ENCODE assay signal across 8 cellular contexts in genomic region chr7:43584733-43585132, GRCh38. TPM values are rescaled to one million over a fixed set of nuclear protein-coding genes. Genes with fewer than 3 reads are reported as not detected.
DNase-seq lines count a peak whose midpoint lies in the region; TF ChIP-seq lines count a peak whose summit lies in the region.
"Not testable (repeated sequence)": the region's sequence is repeated elsewhere in the genome, so short reads cannot be mapped to it uniquely, and the experiment has no call there.

No MANE protein-coding gene starts in this region.

- peak overlapping the region; percentile 96 for H3K27ac Mint-ChIP-seq in activated naive CD8-positive, alpha-beta T cell treated with anti-CD3 and anti-CD28 coated beads for 36 hours
- H3K27ac Mint-ChIP-seq in immature natural killer cell: peak overlapping the region; percentile 94 to 98 (median 97)
- not testable (repeated sequence) for H3K27ac Mint-ChIP-seq in neural crest cell (ENCODE audit: unreplicated experiment)

- H3K4me1 Mint-ChIP-seq in activated naive CD8-positive, alpha-beta T cell treated with anti-CD3 and anti-CD28 coated beads for 36 hours: peaks cover 42% of the 10 kb centered on the region
- H3K4me1 Mint-ChIP-seq in immature natural killer cell (peaks cover 52 to 57% of the 10 kb centered on the region in 2 donors), neural crest cell (peaks cover 21% of the 10 kb centered on the region)

- H3K9ac ChIP-seq in BLaER1 (peak overlapping the region; percentile 90; the same call in 1 of the 2 replicates), SU-DHL-6 (ENCODE audit: low read length) (peak overlapping the region; percentile 94), subcutaneous abdominal adipose tissue (ENCODE audit: low read length in 5 of 5) (peak overlapping the region in 4 of 5 donors; percentile 22 to 94 (median 90))
- H3K9ac ChIP-seq in endocrine pancreas (ENCODE audit: control insufficient read depth, insufficient read depth, low read length): not testable (repeated sequence)

- not testable (repeated sequence) for H3K36me3 ChIP-seq in BLaER1; endocrine pancreas (ENCODE audit: control insufficient read depth, insufficient read depth, low read length); subcutaneous abdominal adipose tissue (ENCODE audit: control insufficient read depth in 5 of 5, insufficient read depth in 5 of 5, low read length in 5 of 5)
- H3K36me3 ChIP-seq in SU-DHL-6 (ENCODE audit: low read length): peaks cover 23% of the 10 kb centered on the region

- not testable (repeated sequence) for H3K27ac ChIP-seq in BLaER1
- H3K27ac ChIP-seq in SU-DHL-6 (ENCODE audit: low read depth, low read length) (peak overlapping the region; percentile 92), subcutaneous abdominal adipose tissue (ENCODE audit: low read depth, low read length) (peak overlapping the region; percentile 91)

- not testable (repeated sequence) for H3K27me3 Mint-ChIP-seq in activated naive CD8-positive, alpha-beta T cell treated with anti-CD3 and anti-CD28 coated beads for 36 hours
- peaks cover 17 to 34% (median 24%) of the 10 kb centered on the region in 3 donors for H3K27me3 Mint-ChIP-seq in immature natural killer cell (ENCODE audit: low read depth in 3 of 3)
- H3K27me3 Mint-ChIP-seq in neural crest cell (ENCODE audit: low read depth): peaks cover 26% of the 10 kb centered on the region

- peak overlapping the region; percentile 92 for H3K4me3 Mint-ChIP-seq in activated naive CD8-positive, alpha-beta T cell treated with anti-CD3 and anti-CD28 coated beads for 36 hours
- peak overlapping the region; percentile 91 to 98 (median 96) for H3K4me3 Mint-ChIP-seq in immature natural killer cell
- H3K4me3 Mint-ChIP-seq in neural crest cell: peak overlapping the region; percentile 97

- H3K27me3 ChIP-seq in BLaER1; SU-DHL-6 (ENCODE audit: low read length); endocrine pancreas (ENCODE audit: control insufficient read depth, insufficient read depth, low read length); subcutaneous abdominal adipose tissue (ENCODE audit: control insufficient read depth in 5 of 5, insufficient read depth in 4 of 5, low read length in 5 of 5): not testable (repeated sequence)

- not testable (repeated sequence) for H3K9me3 ChIP-seq in BLaER1; SU-DHL-6 (ENCODE audit: insufficient read depth, low read length); endocrine pancreas (ENCODE audit: control insufficient read depth, low read length); subcutaneous abdominal adipose tissue (ENCODE audit: control insufficient read depth in 5 of 5, low read length in 5 of 5)

- not testable (repeated sequence) for TF ChIP-seq CTCF in HFF-Myc (IDR thresholded peaks at IDR 0.05; ENCODE audit: low read depth, low read length, missing control alignments); SU-DHL-6 (IDR thresholded peaks at IDR 0.05; ENCODE audit: insufficient read depth, low read length, poor library complexity, severe bottlenecking); neural crest cell (conservative IDR thresholded peaks at IDR 0.05)

- peaks cover 68% of the 10 kb centered on the region for H3K79me2 ChIP-seq in SU-DHL-6 (ENCODE audit: insufficient read depth, low read length)

- peaks cover 60% of the 10 kb centered on the region for H4K20me1 ChIP-seq in BLaER1
- H4K20me1 ChIP-seq in SU-DHL-6 (ENCODE audit: low read depth, low read length): peaks cover 35% of the 10 kb centered on the region

- H3K9me2 ChIP-seq in SU-DHL-6 (replicated peaks; ENCODE audit: insufficient read depth, low read length): not testable (repeated sequence)

- not testable (repeated sequence) for H2AFZ ChIP-seq in SU-DHL-6 (ENCODE audit: low read depth, low read length, severe bottlenecking)

- H3K4me1 ChIP-seq in BLaER1: peaks cover 14% of the 10 kb centered on the region
- not testable (repeated sequence) for H3K4me1 ChIP-seq in endocrine pancreas (ENCODE audit: control insufficient read depth, insufficient read depth, low read length)
- peaks cover 0 to 27% (median 24%) of the 10 kb centered on the region in 5 donors for H3K4me1 ChIP-seq in subcutaneous abdominal adipose tissue (ENCODE audit: control insufficient read depth in 5 of 5, insufficient read depth in 5 of 5, low read length in 5 of 5)

- H3F3A ChIP-seq in SU-DHL-6 (ENCODE audit: insufficient read depth): peaks cover 45% of the 10 kb centered on the region

- H3K4me3 ChIP-seq in BLaER1 (peak overlapping the region; percentile 95), HFF-Myc (replicated peaks; ENCODE audit: low read depth, low read length) (peak overlapping the region; percentile 85), SU-DHL-6 (ENCODE audit: insufficient read depth, low read length, poor library complexity, severe bottlenecking) (peak overlapping the region; percentile 71), endocrine pancreas (ENCODE audit: control insufficient read depth, insufficient read depth, low read length) (peak overlapping the region; percentile 89), subcutaneous abdominal adipose tissue (ENCODE audit: low read depth in 1 of 5, low read length in 5 of 5) (peak overlapping the region; percentile 83 to 97 (median 93))

- H3K9me3 Mint-ChIP-seq in activated naive CD8-positive, alpha-beta T cell treated with anti-CD3 and anti-CD28 coated beads for 36 hours; immature natural killer cell; neural crest cell: not testable (repeated sequence)

- peaks cover 17% of the 10 kb centered on the region for H3K36me3 Mint-ChIP-seq in activated naive CD8-positive, alpha-beta T cell treated with anti-CD3 and anti-CD28 coated beads for 36 hours
- H3K36me3 Mint-ChIP-seq in immature natural killer cell; neural crest cell (ENCODE audit: low read depth): not testable (repeated sequence)

- peak overlapping the region; percentile 96 for H3K4me2 ChIP-seq in BLaER1
- peak overlapping the region; percentile 75 for H3K4me2 ChIP-seq in SU-DHL-6 (ENCODE audit: low read depth, low read length, poor library complexity, severe bottlenecking)

- DNase-seq in HFF-Myc (ENCODE audit: extremely low read depth, low read depth); activated naive CD8-positive, alpha-beta T cell treated with anti-CD3 and anti-CD28 coated beads for 36 hours; immature natural killer cell; neural crest cell (ENCODE audit: low read depth, low spot score): not testable (repeated sequence)

RNA-seq across cellular contexts. Expression of gene STK17A, which starts 1.8 kb away (rescaled TPM):
- 10 to 100 TPM; 53.2 to 53.8 TPM for total RNA-seq in activated naive CD8-positive, alpha-beta T cell treated with anti-CD3 and anti-CD28 coated beads for 36 hours
- 100 to 1,000 TPM; 255 to 300 (median 271) TPM for polyA plus RNA-seq in immature natural killer cell
- 6.3 and 7.1 TPM in 2 replicates for total RNA-seq in neural crest cell
